8 cellular contexts compared by ENCODE assay signal in the genomic region with DNA sequence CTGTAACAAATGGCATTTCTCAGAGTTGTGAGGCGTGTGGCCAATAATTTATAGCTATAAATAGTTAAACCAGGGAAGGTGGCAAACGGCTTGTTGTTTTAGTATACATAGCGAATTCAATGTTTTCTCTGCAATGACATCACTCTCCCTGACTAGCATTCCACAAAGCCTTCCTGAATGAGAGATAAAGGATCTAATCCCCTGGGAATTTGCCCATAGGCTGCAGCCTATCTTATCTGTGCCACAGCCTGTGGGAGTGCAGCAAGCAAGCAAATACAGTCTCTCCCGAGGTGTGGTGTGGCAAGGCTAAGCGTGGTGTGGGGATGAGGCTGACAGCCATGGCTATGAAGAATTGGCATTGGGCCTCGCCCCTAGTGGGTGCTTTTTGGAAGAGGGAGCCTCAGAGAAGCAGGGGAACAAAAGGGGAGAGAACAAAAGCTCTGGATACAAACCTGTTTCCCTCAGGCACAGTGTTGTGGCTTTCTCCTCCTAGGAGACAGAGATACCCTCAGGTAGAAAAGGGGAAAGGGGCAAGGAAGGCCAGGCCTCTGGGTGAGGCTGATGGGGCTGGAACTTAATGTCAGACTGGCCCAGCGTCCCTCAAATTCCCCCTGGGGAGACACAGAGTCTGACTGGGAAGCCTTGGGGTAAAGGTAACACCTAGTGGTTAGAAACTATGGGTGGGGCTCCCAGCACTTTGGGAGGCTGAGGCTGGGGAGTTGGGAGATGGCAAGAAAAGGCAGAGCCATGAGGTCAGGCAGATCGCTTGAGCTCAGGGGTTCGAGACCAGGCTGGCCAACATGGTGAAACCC. TPM values are rescaled to one million over a fixed set of nuclear protein-coding genes. Genes with fewer than 3 reads are reported as not detected.
DNase-seq lines count a peak whose midpoint lies in the region; ATAC-seq and TF ChIP-seq lines count a peak whose summit lies in the region.

No MANE protein-coding gene starts in this region.

- no peak for TF ChIP-seq EP300 in sigmoid colon (IDR thresholded peaks at IDR 0.05)

- in situ Hi-C loops in SK-MEL-5 (cut with HindIII; ENCODE audit: low pct_unique_long_range_greater_than_20kb, low sequenced_read_pairs) = no loop called here

- no peaks in the 10 kb centered on the region for H3K27me3 ChIP-seq in sigmoid colon

- H3K36me3 ChIP-seq in sigmoid colon = peaks cover 9 to 39% (median 26%) of the 10 kb centered on the region in 4 donors

- no peaks in the 10 kb centered on the region for H3K9me3 Mint-ChIP-seq in activated naive CD4-positive, alpha-beta T cell treated with anti-CD3 and anti-CD28 coated beads, Interleukin-2, amount 50 U/mL, for 72 hours

- H3K9me3 ChIP-seq in sigmoid colon = no peaks in the 10 kb centered on the region

- intact Hi-C loops in sigmoid colon (cut with DNase I) = no loop called here

- ATAC-seq in activated naive CD4-positive, alpha-beta T cell treated with anti-CD3 and anti-CD28 coated beads, Interleukin-2, amount 50 U/mL, for 72 hours = no peak
- ATAC-seq in HG02885 (IDR thresholded peaks at IDR 0.05; ENCODE audit: poor library complexity, unreplicated experiment) (no peak), HG02678 (IDR thresholded peaks at IDR 0.05; ENCODE audit: unreplicated experiment) (no peak), GM19455 (IDR thresholded peaks at IDR 0.05; ENCODE audit: unreplicated experiment) (no peak)

- peak overlapping the region; percentile 61 to 77 for H3K27ac Mint-ChIP-seq in activated naive CD4-positive, alpha-beta T cell treated with anti-CD3 and anti-CD28 coated beads, Interleukin-2, amount 50 U/mL, for 72 hours

- peak overlapping the region; percentile 14 to 52 (median 45) for H3K27ac ChIP-seq in sigmoid colon

- DNase-seq in activated naive CD4-positive, alpha-beta T cell treated with anti-CD3 and anti-CD28 coated beads, Interleukin-2, amount 50 U/mL, for 72 hours (ENCODE audit: low spot score in 2 of 2) = no peak
- DNase-seq in activated naive CD4-positive, alpha-beta T cell treated with Interleukin-2 at 50 U/mL for 16 hours = no peak
- DNase-seq in SK-MEL-5 (ENCODE audit: low read depth, low spot score) (peak; percentile 47), foreskin fibroblast (peak; percentile 73 to 85), sigmoid colon (no peak)

- H3K4me1 ChIP-seq in sigmoid colon = peaks cover 0 to 35% (median 14%) of the 10 kb centered on the region in 4 donors

- 46 to 66% methylated on average over 9 of the region's 9 CpGs for WGBS in sigmoid colon, 2 donors

- H3K4me3 ChIP-seq in foreskin fibroblast (ENCODE audit: low read depth in 1 of 2, low read length in 2 of 2) (no peak overlapping the region), sigmoid colon (no peak overlapping the region)

- H3K36me3 Mint-ChIP-seq in activated naive CD4-positive, alpha-beta T cell treated with anti-CD3 and anti-CD28 coated beads, Interleukin-2, amount 50 U/mL, for 72 hours = peaks cover 15 to 41% of the 10 kb centered on the region in 2 donors

- TF ChIP-seq POLR2A in sigmoid colon (IDR thresholded peaks at IDR 0.05) = no peak

- TF ChIP-seq CTCF in foreskin fibroblast (IDR thresholded peaks at IDR 0.05; ENCODE audit: low read depth, low read length) (no peak), sigmoid colon (IDR thresholded peaks at IDR 0.05) (no peak)

RNA-seq across cellular contexts. Expression of gene TAGLN2, which starts 8.9 kb away (rescaled TPM):
- 100 to 1,000 TPM; 391 to 559 TPM for total RNA-seq in activated naive CD4-positive, alpha-beta T cell treated with anti-CD3 and anti-CD28 coated beads, Interleukin-2, amount 50 U/mL, for 72 hours
- total RNA-seq in SK-MEL-5 (2014; rRNA removed; shearing (Covaris generic)) = 122 and 128 TPM in 2 replicates
- 175 and 183 TPM in 2 replicates for polyA plus RNA-seq in SK-MEL-5 (2015; cell fraction: cytosol; rRNA removed)
- polyA plus RNA-seq in SK-MEL-5 (2015; cell fraction: nucleus; rRNA removed) = 26.8 and 29.9 TPM in 2 replicates
- total RNA-seq in sigmoid colon = 100 to 1,000 TPM in 2 of 4 donors, 10 to 100 TPM in 2; 88.8 to 109 (median 99.0) TPM
- polyA plus RNA-seq in sigmoid colon = 100 to 1,000 TPM; 383 to 770 (median 531) TPM

RNA-seq across cellular contexts. Expression of gene CFAP45, which starts 16.5 kb away (rescaled TPM):
- total RNA-seq in activated naive CD4-positive, alpha-beta T cell treated with anti-CD3 and anti-CD28 coated beads, Interleukin-2, amount 50 U/mL, for 72 hours = 1 to 10 TPM; 1.2 to 2.8 TPM
- total RNA-seq in SK-MEL-5 (2014; rRNA removed; shearing (Covaris generic)) = 0.13 and 0.56 TPM in 2 replicates
- 0.23 and 0.62 TPM in 2 replicates for polyA plus RNA-seq in SK-MEL-5 (2015; cell fraction: cytosol; rRNA removed)
- 0.36 TPM in 1 of 2 replicates, not detected in the other for polyA plus RNA-seq in SK-MEL-5 (2015; cell fraction: nucleus; rRNA removed)
- 1 to 10 TPM in 1 of 4 donors, under 1 TPM in 1, not detected in 2; 0.81 to 1.8 TPM for total RNA-seq in sigmoid colon
- 1 to 10 TPM in 1 of 3 donors, under 1 TPM in 1, not detected in 1; 0.29 to 1.2 TPM for polyA plus RNA-seq in sigmoid colon

RNA-seq across cellular contexts. Expression of gene IGSF9, which starts 29.0 kb away (rescaled TPM):
- not detected for total RNA-seq in activated naive CD4-positive, alpha-beta T cell treated with anti-CD3 and anti-CD28 coated beads, Interleukin-2, amount 50 U/mL, for 72 hours
- not detected in 2 replicates for total RNA-seq in SK-MEL-5 (2014; rRNA removed; shearing (Covaris generic))
- 0.05 TPM in 1 of 2 replicates, not detected in the other for polyA plus RNA-seq in SK-MEL-5 (2015; cell fraction: cytosol; rRNA removed)
- polyA plus RNA-seq in SK-MEL-5 (2015; cell fraction: nucleus; rRNA removed) = not detected in 2 replicates
- under 1 TPM in 1 of 4 donors, not detected in 3; under 0.01 TPM for total RNA-seq in sigmoid colon
- 10 to 100 TPM in 2 of 3 donors, 1 to 10 TPM in 1; 6.9 to 16.3 (median 11.4) TPM for polyA plus RNA-seq in sigmoid colon

RNA-seq across cellular contexts. Expression of gene SLAMF9, which starts 37.6 kb away (rescaled TPM):
- not detected for total RNA-seq in activated naive CD4-positive, alpha-beta T cell treated with anti-CD3 and anti-CD28 coated beads, Interleukin-2, amount 50 U/mL, for 72 hours
- 13.6 and 17.9 TPM in 2 replicates for total RNA-seq in SK-MEL-5 (2014; rRNA removed; shearing (Covaris generic))
- 7.3 and 11.2 TPM in 2 replicates for polyA plus RNA-seq in SK-MEL-5 (2015; cell fraction: cytosol; rRNA removed)
- polyA plus RNA-seq in SK-MEL-5 (2015; cell fraction: nucleus; rRNA removed) = 0.73 and 3.5 TPM in 2 replicates
- not detected for total RNA-seq in sigmoid colon
- under 1 TPM in 1 of 3 donors, not detected in 2; 0.15 TPM for polyA plus RNA-seq in sigmoid colon

RNA-seq across cellular contexts. Expression of gene VSIG8, which starts 54.0 kb away (rescaled TPM):
- total RNA-seq in activated naive CD4-positive, alpha-beta T cell treated with anti-CD3 and anti-CD28 coated beads, Interleukin-2, amount 50 U/mL, for 72 hours = under 1 TPM in 1 of 2 donors, not detected in 1; 0.18 TPM
- total RNA-seq in SK-MEL-5 (2014; rRNA removed; shearing (Covaris generic)) = not detected in 2 replicates
- not detected in 2 replicates for polyA plus RNA-seq in SK-MEL-5 (2015; cell fraction: cytosol; rRNA removed)
- polyA plus RNA-seq in SK-MEL-5 (2015; cell fraction: nucleus; rRNA removed) = not detected in 2 replicates
- total RNA-seq in sigmoid colon = not detected
- polyA plus RNA-seq in sigmoid colon = under 1 TPM in 1 of 3 donors, not detected in 2; 0.10 TPM

Comparison
In these comparisons a context has a peak if more than half of its experiments do, and no peak if none do; other contexts are left out.
1. DNase-seq: peak in SK-MEL-5 (single experiment) and foreskin fibroblast (2 of 2); none in activated naive CD4-positive, alpha-beta T cell treated with anti-CD3 and anti-CD28 coated beads, Interleukin-2, amount 50 U/mL, for 72 hours (0 of 2), activated naive CD4-positive, alpha-beta T cell treated with Interleukin-2 at 50 U/mL for 16 hours (single experiment) and sigmoid colon (single experiment).